ENCODE assay signal across 3 cellular contexts in genomic region chr4:75321484-75321883, GRCh38.
TF ChIP-seq lines count a peak whose summit lies in the region.

No MANE protein-coding gene starts in this region.

TF ChIP-seq in GM23338, 12 proteins besides CTCF, POLR2A, EP300 and RAD21 (continued from another document and continues in another):
- TF ChIP-seq NANOG (IDR thresholded peaks at IDR 0.05; ENCODE audit: borderline replicate concordance), result no peak
- TF ChIP-seq EZH2 (IDR thresholded peaks at IDR 0.05; ENCODE audit: low read depth, unreplicated experiment), result no peak
- no peak for TF ChIP-seq JUNB (IDR thresholded peaks at IDR 0.05; ENCODE audit: unreplicated experiment)
- no peak for TF ChIP-seq ZNF462 (CRISPR knock-in tag; IDR thresholded peaks at IDR 0.05)

TF ChIP-seq in IMR-90, 13 proteins besides CTCF, POLR2A, EP300 and RAD21 (continued from another document):
- TF ChIP-seq RFX5 (IDR thresholded peaks at IDR 0.05; ENCODE audit: low read depth, low read length), result no peak
- no peak for TF ChIP-seq CEBPB (IDR thresholded peaks at IDR 0.05; ENCODE audit: low read depth, low read length)
- no peak for TF ChIP-seq BHLHE40 (IDR thresholded peaks at IDR 0.05; ENCODE audit: low read depth, low read length)
- no peak for TF ChIP-seq MAFK (IDR thresholded peaks at IDR 0.05; ENCODE audit: low read depth, low read length)
- no peak for TF ChIP-seq USF2 (IDR thresholded peaks at IDR 0.05; ENCODE audit: low read depth, low read length)

TF ChIP-seq in K562, 482 proteins besides CTCF, POLR2A, EP300 and RAD21 (continued from another document):
- no peak for TF ChIP-seq PBX2 (CRISPR knock-in tag; IDR thresholded peaks at IDR 0.05; ENCODE audit: low read depth)
- peak; percentile 49; the same call in 1 of the 2 replicates for TF ChIP-seq PBX2 (tag; conservative IDR thresholded peaks at IDR 0.05; ENCODE audit: low read depth)
- TF ChIP-seq ZNF224 (CRISPR knock-in tag; IDR thresholded peaks at IDR 0.05), result no peak
- no peak for TF ChIP-seq RHOXF2B (CRISPR knock-in tag; conservative IDR thresholded peaks at IDR 0.05)
- no peak for TF ChIP-seq STAT5A (IDR thresholded peaks at IDR 0.05; ENCODE audit: borderline replicate concordance, low read length)
- TF ChIP-seq KDM1A (IDR thresholded peaks at IDR 0.05), result no peak
- TF ChIP-seq MED1 (CRISPR knock-in tag; IDR thresholded peaks at IDR 0.05; ENCODE audit: borderline replicate concordance), result no peak
- no peak for TF ChIP-seq ZFP36 (IDR thresholded peaks at IDR 0.05; ENCODE audit: low read depth, low read length, partially characterized antibody)
